In the genomic region with DNA sequence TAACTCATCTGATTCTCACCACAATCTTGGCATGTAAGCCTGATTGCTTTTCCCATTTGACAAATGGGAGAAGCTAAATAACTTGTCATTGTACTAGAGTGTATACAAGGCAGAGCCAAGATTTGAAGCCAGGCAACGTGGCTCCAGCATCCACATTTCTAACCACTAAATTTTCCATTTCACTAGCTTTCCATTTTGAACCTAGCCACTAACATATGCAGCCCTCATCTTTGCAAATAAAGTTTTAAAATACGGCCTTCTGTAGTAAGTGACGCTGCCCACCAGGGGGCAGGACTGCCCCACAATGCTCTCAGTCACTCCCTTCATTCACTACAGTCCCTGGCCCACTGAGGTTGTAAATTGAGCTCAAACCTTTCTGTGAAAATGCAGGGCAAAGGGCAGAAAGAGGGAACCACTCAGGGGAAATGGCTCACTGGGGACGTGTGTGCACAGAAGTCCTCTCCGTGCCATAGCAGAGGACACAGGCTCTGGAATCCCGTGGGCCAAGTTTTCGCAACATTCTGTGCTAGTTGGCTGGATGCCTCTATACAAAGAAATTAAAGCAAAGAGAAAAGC, we compare ENCODE assay signal across 8 cellular contexts.
A peak's percentile ranks its signal among the peaks of the same experiment; 100 is the strongest.
DNase-seq lines count a peak whose midpoint lies in the region; ATAC-seq and TF ChIP-seq lines count a peak whose summit lies in the region.

No MANE protein-coding gene starts in this region.

- peak; percentile 99 to 100 for TF ChIP-seq RAD21 in liver (IDR thresholded peaks at IDR 0.05)

- no peak overlapping the region for H3K4me3 ChIP-seq in colonic mucosa
- no peak overlapping the region for H3K4me3 ChIP-seq in liver (ENCODE audit: low read depth in 1 of 3, low read length in 3 of 3)

- no peaks in the 10 kb centered on the region for H3K9me3 ChIP-seq in colonic mucosa
- H3K9me3 ChIP-seq in liver (ENCODE audit: control insufficient read depth in 4 of 4, low read length in 3 of 4) = no peaks in the 10 kb centered on the region

- H3K27ac ChIP-seq in colonic mucosa (peak overlapping the region; percentile 69), liver (ENCODE audit: low read depth in 1 of 2, low read length in 2 of 2) (peak overlapping the region; percentile 77 to 82)

- intact Hi-C loops in colonic mucosa (cut with DNase I) = loop anchor here (5.0 kb wide), 1 partner anchor 671 kb away; no protein-coding TSS in a partner anchor

- WGBS in liver = 8% methylated on average over 7 of the region's 7 CpGs

- H3K27me3 ChIP-seq in colonic mucosa = no peaks in the 10 kb centered on the region
- H3K27me3 ChIP-seq in liver (ENCODE audit: control insufficient read depth in 4 of 4, insufficient read depth in 4 of 4, low read length in 3 of 4) = no peaks in the 10 kb centered on the region

- H3K36me3 ChIP-seq in colonic mucosa (no peaks in the 10 kb centered on the region), liver (ENCODE audit: control insufficient read depth in 4 of 4, insufficient read depth in 3 of 4, low read depth in 1 of 4, low read length in 3 of 4) (no peaks in the 10 kb centered on the region)

- H3K9ac ChIP-seq in colonic mucosa (ENCODE audit: low read depth in 2 of 2, low read length in 2 of 2) (peak overlapping the region in 1 of 2 donors; percentile 68), liver (ENCODE audit: low read depth in 1 of 2, low read length in 2 of 2) (no peak overlapping the region)

- in situ Hi-C loops in SK-MEL-5 (cut with HindIII; ENCODE audit: low pct_unique_long_range_greater_than_20kb, low sequenced_read_pairs) = no loop called here

- DNase-seq in NCI-H524 (lab: John Stamatoyannopoulos, UW) (peak; percentile 6 to 58), NCI-H524 treated with DMSO at 0.1 percent for 48 hours (lab: John Stamatoyannopoulos, UW) (no peak), KG1 (lab: John Stamatoyannopoulos, UW) (peak; percentile 21), SK-MEL-5 (ENCODE audit: low read depth, low spot score) (peak; percentile 79), colonic mucosa (peak; percentile 80)
- peak; percentile 55 for DNase-seq in stimulated activated naive CD8-positive, alpha-beta T cell treated with anti-CD3 and anti-CD28 coated beads, Interleukin-15, Interleukin-2, amounts not matched to agents 100 U/mL and 50 U/mL, for 24 hours

- ATAC-seq in GM21786 (IDR thresholded peaks at IDR 0.05; ENCODE audit: unreplicated experiment) = peak; percentile 84
- peak; percentile 72 for ATAC-seq in stimulated activated naive CD8-positive, alpha-beta T cell treated with anti-CD3 and anti-CD28 coated beads, Interleukin-15, Interleukin-2, amounts not matched to agents 100 U/mL and 50 U/mL, for 24 hours

- TF ChIP-seq CTCF in colonic mucosa (IDR thresholded peaks at IDR 0.05) (peak; percentile 88), liver (IDR thresholded peaks at IDR 0.05; ENCODE audit: low read depth, low read length, missing input control) (peak; percentile 97)

- no peaks in the 10 kb centered on the region for H3K4me1 ChIP-seq in colonic mucosa
- H3K4me1 ChIP-seq in liver (ENCODE audit: control insufficient read depth in 4 of 4, insufficient read depth in 4 of 4, low read length in 3 of 4) = peaks cover 4 to 19% (median 10%) of the 10 kb centered on the region in 4 donors

TF ChIP-seq in liver, 16 proteins besides CTCF, POLR2A, EP300 and RAD21:
- TF ChIP-seq TAF1 (conservative IDR thresholded peaks at IDR 0.05) = peak; percentile 39
- TF ChIP-seq HNF4G (IDR thresholded peaks at IDR 0.05) = no peak
- peak; percentile 97 for TF ChIP-seq SP1 (IDR thresholded peaks at IDR 0.05)
- peak; percentile 63 for TF ChIP-seq FOXA1 (IDR thresholded peaks at IDR 0.05)
- TF ChIP-seq FOXA2 (IDR thresholded peaks at IDR 0.05) = peak; percentile 67
- TF ChIP-seq REST (IDR thresholded peaks at IDR 0.05) = peak; percentile 88
- TF ChIP-seq EGR1 (IDR thresholded peaks at IDR 0.05; ENCODE audit: low read depth in 2 of 2) = no peak
- TF ChIP-seq JUND (IDR thresholded peaks at IDR 0.05) = peak; percentile 86 to 88
- TF ChIP-seq, protein P1, sequence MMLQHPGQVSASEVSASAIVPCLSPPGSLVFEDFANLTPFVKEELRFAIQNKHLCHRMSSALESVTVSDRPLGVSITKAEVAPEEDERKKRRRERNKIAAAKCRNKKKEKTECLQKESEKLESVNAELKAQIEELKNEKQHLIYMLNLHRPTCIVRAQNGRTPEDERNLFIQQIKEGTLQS (IDR thresholded peaks at IDR 0.05) = no peak
- no peak for TF ChIP-seq GABPA (IDR thresholded peaks at IDR 0.05 in 1 of 2, conservative IDR thresholded peaks at IDR 0.05 in 1 of 2)
- TF ChIP-seq MAX (IDR thresholded peaks at IDR 0.05) = peak; percentile 87
- TF ChIP-seq NR2F2 (IDR thresholded peaks at IDR 0.05) = peak; percentile 90
- peak; percentile 92 for TF ChIP-seq ZBTB33 (IDR thresholded peaks at IDR 0.05)
- peak; percentile 86 for TF ChIP-seq YY1 (IDR thresholded peaks at IDR 0.05)
- TF ChIP-seq RXRA (IDR thresholded peaks at IDR 0.05) = peak; percentile 95
- peak; percentile 84 to 90 for TF ChIP-seq HNF4A (conservative IDR thresholded peaks at IDR 0.05)
